In the genomic region with DNA sequence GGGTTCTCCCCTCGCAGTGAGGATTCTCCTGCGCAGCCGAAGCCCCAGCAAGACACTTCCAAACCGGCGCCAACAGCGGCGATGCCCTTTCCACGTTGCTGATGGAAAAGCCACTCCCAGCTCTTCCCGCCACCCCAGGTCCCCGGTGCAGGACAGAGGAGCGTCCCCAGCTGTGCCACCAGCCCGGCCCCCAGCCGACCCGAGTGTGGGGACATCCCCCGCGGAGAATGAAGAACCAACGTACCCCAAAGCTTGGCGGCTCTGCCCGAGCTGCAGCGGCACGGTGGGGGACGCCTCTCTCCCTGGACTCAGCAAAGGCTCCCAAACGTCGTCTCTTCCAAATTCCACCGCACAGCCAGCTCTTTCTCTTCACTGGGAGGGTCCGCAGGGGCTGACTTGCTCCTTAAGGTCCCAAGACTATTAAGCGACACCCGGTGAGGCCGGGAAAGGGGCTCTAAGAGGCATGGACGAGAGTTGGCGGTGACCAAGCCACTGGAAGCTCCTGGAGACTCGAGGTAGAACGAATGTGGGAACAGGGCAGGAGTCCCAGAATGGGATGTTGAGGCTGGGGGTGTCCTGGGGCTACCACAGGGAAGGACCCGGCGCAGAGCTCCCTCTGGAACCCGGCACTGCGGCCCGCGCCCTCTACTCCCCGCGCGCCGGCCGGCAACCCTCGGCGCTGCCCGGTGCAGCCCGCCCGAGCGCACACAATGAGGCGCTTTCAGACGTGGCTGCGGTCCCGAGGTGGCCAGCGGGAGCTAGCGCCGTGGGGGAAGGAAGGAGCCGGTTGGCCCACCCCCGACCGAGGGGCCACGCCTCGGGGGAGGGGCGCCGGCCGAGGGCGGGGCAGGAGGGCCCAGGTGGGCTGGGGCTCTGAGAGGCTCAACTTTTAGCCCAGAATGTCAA, we compare ENCODE assay signal across 8 cellular contexts. TPM values are rescaled to one million over a fixed set of nuclear protein-coding genes. Genes with fewer than 3 reads are reported as not detected.
A peak's percentile ranks its signal among the peaks of the same experiment; 100 is the strongest.
DNase-seq lines count a peak whose midpoint lies in the region; ATAC-seq, FAIRE-seq and TF ChIP-seq lines count a peak whose summit lies in the region.

Gene CHST6 (minus strand): TSS at position 746 of the 906 bp plus-strand sequence. CDS start 15,613 bp downstream, outside the sequence.

- H3K9me3 Mint-ChIP-seq in stimulated activated naive B cell treated with anti-CD40 and anti-IgM and Interleukin-4, amounts not matched to agents 10 μg/mL and 1 μg/mL and 100 μg/mL, for 72 hours = no peaks in the 10 kb centered on the region

- H3K4me3 ChIP-seq in cardiac fibroblast (replicated peaks in 1 of 2; ENCODE audit: low read depth in 2 of 2, low read length in 2 of 2) (peak within 1 kb of the TSS; percentile 37 to 54), kidney (ENCODE audit: low read length in 2 of 2) (peak within 1 kb of the TSS in 1 of 2 donors; percentile 43), PC-3 (ENCODE audit: low read length) (no peak within 1 kb of the TSS)

- H3K79me2 ChIP-seq in PC-3 (ENCODE audit: low read length) = no peaks in the 10 kb centered on the region

- TF ChIP-seq CTCF in cardiac fibroblast (IDR thresholded peaks at IDR 0.05; ENCODE audit: low read depth, low read length) = no peak
- no peak for TF ChIP-seq CTCF in kidney (IDR thresholded peaks at IDR 0.05; ENCODE audit: borderline replicate concordance, extremely low read depth, insufficient read depth)
- no peak for TF ChIP-seq CTCF in PC-3 (conservative IDR thresholded peaks at IDR 0.05; ENCODE audit: low read depth, low read length)

- POLR2A ChIA-PET in PC-3 (lab: Charles Lee; ENCODE audit: unreplicated experiment) = no interaction called here

- peak; percentile 62 for ATAC-seq in GM21447 (IDR thresholded peaks at IDR 0.05; ENCODE audit: unreplicated experiment)
- peak; percentile 83 to 86 for ATAC-seq in stimulated activated naive B cell treated with anti-CD40 and anti-IgM and Interleukin-4, amounts not matched to agents 10 μg/mL and 1 μg/mL and 100 μg/mL, for 72 hours (replicated peaks)
- no peak for ATAC-seq in PC-3

- no peaks in the 10 kb centered on the region for H3K27me3 ChIP-seq in PC-3 (ENCODE audit: low read length)

- no peak within 1 kb of the TSS for H3K27ac Mint-ChIP-seq in stimulated activated naive B cell treated with anti-CD40 and anti-IgM and Interleukin-4, amounts not matched to agents 10 μg/mL and 1 μg/mL and 100 μg/mL, for 72 hours

- H3K27me3 Mint-ChIP-seq in stimulated activated naive B cell treated with anti-CD40 and anti-IgM and Interleukin-4, amounts not matched to agents 10 μg/mL and 1 μg/mL and 100 μg/mL, for 72 hours = peaks cover 11 to 14% of the 10 kb centered on the region in 2 donors

- no peaks in the 10 kb centered on the region for H3K36me3 ChIP-seq in kidney (ENCODE audit: control insufficient read depth in 1 of 2, insufficient read depth in 2 of 2, low read length in 2 of 2)
- H3K36me3 ChIP-seq in PC-3 (ENCODE audit: low read depth, low read length) = no peaks in the 10 kb centered on the region

- H3K27ac ChIP-seq in kidney (ENCODE audit: low read depth in 2 of 2, low read length in 2 of 2) (no peak within 1 kb of the TSS), PC-3 (ENCODE audit: low read length) (no peak within 1 kb of the TSS)

- no TSS peak for BruUV-seq in PC-3 (replicated peaks; lab: Mats Ljungman, UMichigan)

- no peaks in the 10 kb centered on the region for H3K9me2 ChIP-seq in PC-3 (replicated peaks; ENCODE audit: low read length)

- no peak within 1 kb of the TSS for H2AFZ ChIP-seq in PC-3 (ENCODE audit: low read length)

- H3K4me2 ChIP-seq in PC-3 (ENCODE audit: low read length) = no peak within 1 kb of the TSS

- no peak for FAIRE-seq in kidney (lab: Jason Lieb, UNC)

- intact Hi-C loops in kidney (cut with DNase I) = no loop called here
- intact Hi-C loops in PC-3 (cut with micrococcal nuclease) = no loop called here

- H3K4me1 ChIP-seq in kidney (ENCODE audit: control insufficient read depth in 1 of 2, insufficient read depth in 1 of 2, low read depth in 1 of 2, low read length in 2 of 2) (peaks cover 0 to 8% of the 10 kb centered on the region in 2 donors), PC-3 (ENCODE audit: insufficient read depth, low read length) (peaks cover 5% of the 10 kb centered on the region; the same call in 1 of the 2 replicates)

- no peaks in the 10 kb centered on the region for H3F3A ChIP-seq in PC-3 (ENCODE audit: low read length, unreplicated experiment)

- peaks cover 5 to 9% of the 10 kb centered on the region in 2 donors for H3K4me1 Mint-ChIP-seq in stimulated activated naive B cell treated with anti-CD40 and anti-IgM and Interleukin-4, amounts not matched to agents 10 μg/mL and 1 μg/mL and 100 μg/mL, for 72 hours

- H4K20me1 ChIP-seq in PC-3 (ENCODE audit: low read length) = no peaks in the 10 kb centered on the region

- peaks cover 0 to 1% of the 10 kb centered on the region in 2 donors for H3K36me3 Mint-ChIP-seq in stimulated activated naive B cell treated with anti-CD40 and anti-IgM and Interleukin-4, amounts not matched to agents 10 μg/mL and 1 μg/mL and 100 μg/mL, for 72 hours

- H3K9me3 ChIP-seq in kidney (ENCODE audit: control insufficient read depth in 1 of 2, low read length in 2 of 2) (no peaks in the 10 kb centered on the region), PC-3 (ENCODE audit: low read length) (no peaks in the 10 kb centered on the region)

- DNase-seq in ELF-1 (ENCODE audit: low read depth, low spot score) (peak; percentile 81), NCI-H1930 (lab: John Stamatoyannopoulos, UW) (peak; percentile 3 to 7), cardiac fibroblast (ENCODE audit: low read depth in 2 of 2) (peak; percentile 31 to 43), kidney (peak; percentile 82), PC-3 (no peak), T1000 (lab: John Stamatoyannopoulos, UW) (no peak)
- DNase-seq in stimulated activated naive B cell treated with anti-CD40 and anti-IgM and Interleukin-4, amounts not matched to agents 10 μg/mL and 1 μg/mL and 100 μg/mL, for 72 hours = peak; percentile 38

- no peak within 1 kb of the TSS for H3K9ac ChIP-seq in kidney (ENCODE audit: low read length in 2 of 2)
- no peak within 1 kb of the TSS for H3K9ac ChIP-seq in PC-3 (ENCODE audit: low read length)

- H3K4me3 Mint-ChIP-seq in stimulated activated naive B cell treated with anti-CD40 and anti-IgM and Interleukin-4, amounts not matched to agents 10 μg/mL and 1 μg/mL and 100 μg/mL, for 72 hours = peak within 1 kb of the TSS; percentile 79 to 85

- CTCF ChIA-PET in PC-3 (lab: Charles Lee) = no interaction called here

RNA-seq across cellular contexts. Expression of gene CHST6, which starts in this region (rescaled TPM):
- 0.79 TPM for total RNA-seq in kidney
- 0.04 TPM for polyA plus RNA-seq in kidney (ENCODE audit: insufficient read depth, low read depth, low replicate concordance)
- 0.35 and 0.91 TPM in 2 replicates for total RNA-seq in PC-3 (2014; rRNA removed)

Comparison
In these comparisons a context has a peak if more than half of its experiments do, and no peak if none do; other contexts are left out.
1. Peak in DNase-seq in kidney; RNA of the gene not detected or under 1 TPM.
2. DNase-seq: peak in ELF-1 (single experiment), NCI-H1930 (2 of 2), cardiac fibroblast (2 of 2) and stimulated activated naive B cell treated with anti-CD40 and anti-IgM and Interleukin-4, amounts not matched to agents 10 μg/mL and 1 μg/mL and 100 μg/mL, for 72 hours (single experiment); none in PC-3 (single experiment) and T1000 (single experiment).